15 cellular contexts compared by ENCODE assay signal in the genomic region with DNA sequence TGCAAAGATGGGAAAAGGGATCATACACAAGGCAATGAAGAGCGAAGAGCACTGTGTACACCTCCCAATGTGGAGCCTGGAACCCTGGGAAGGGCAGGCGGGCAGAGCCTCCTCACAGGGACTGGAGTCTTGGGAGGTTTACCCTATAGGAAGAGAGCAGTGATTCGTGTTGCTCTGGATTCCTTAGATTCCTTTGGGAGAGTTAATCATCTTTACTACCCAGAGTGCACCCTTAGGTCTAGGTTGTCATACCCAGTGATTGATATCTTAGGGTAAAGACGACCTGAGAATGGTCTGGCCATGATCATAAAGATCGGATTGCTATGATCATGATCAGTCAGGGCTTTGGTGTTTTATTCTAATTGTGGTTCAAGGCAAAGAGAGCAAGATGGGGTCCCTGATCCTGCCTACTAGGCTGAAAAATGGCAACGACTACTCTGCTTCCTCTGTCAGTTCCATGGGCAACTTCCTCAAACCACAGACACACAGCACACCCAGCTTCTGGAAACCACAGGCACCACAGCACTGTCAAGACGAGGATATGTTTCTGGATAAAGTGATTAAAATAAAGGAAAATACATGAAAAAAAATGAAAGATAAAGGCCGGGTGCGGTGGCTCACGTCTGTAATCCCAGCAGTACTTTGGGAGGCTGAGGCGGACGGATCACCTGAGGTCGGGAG. TPM values are rescaled to one million over a fixed set of nuclear protein-coding genes. Genes with fewer than 3 reads are reported as not detected.
DNase-seq lines count a peak whose midpoint lies in the region; ATAC-seq and TF ChIP-seq lines count a peak whose summit lies in the region.
"Had no signal": no experiment of that assay in that cellular context is flagged by ENCODE, and none has a peak within 500 bp of the region (broad histone marks: within the 10 kb centered on the region; RNA-seq: fewer than 3 reads in every experiment).

No MANE protein-coding gene starts in this region.

- CTCF ChIA-PET in CD4-positive, alpha-beta T cell (lab: Charles Lee), result no interaction called here

- no peaks in the 10 kb centered on the region for H3K9me2 ChIP-seq in hepatocyte (replicated peaks; ENCODE audit: insufficient read depth)

- H3K79me2 ChIP-seq in ACC112 (ENCODE audit: control insufficient read depth, insufficient read depth, low read length, unreplicated experiment), result no peaks in the 10 kb centered on the region
- no peaks in the 10 kb centered on the region for H3K79me2 ChIP-seq in hepatocyte

- WGBS in hepatocyte (ENCODE audit: low lambda C conversion rate, missing lambda C conversion rate), result 87% methylated on average over 13 of the region's 13 CpGs

- peak overlapping the region; percentile 79 for H3K27ac ChIP-seq in ACC112 (ENCODE audit: low read depth, low read length)
- peak overlapping the region; percentile 60 for H3K27ac ChIP-seq in hepatocyte
- no peak overlapping the region for H3K27ac ChIP-seq in CD4-positive, alpha-beta T cell (ENCODE audit: low read depth, low read length)
- H3K27ac ChIP-seq: body of pancreas, neural progenitor cell had no signal

- no peaks in the 10 kb centered on the region for H3K9me3 Mint-ChIP-seq in CD4-positive, alpha-beta T cell
- H3K9me3 Mint-ChIP-seq: neural progenitor cell had no signal

- POLR2A ChIA-PET in CD4-positive, alpha-beta T cell (lab: Charles Lee), result no interaction called here

- H3K36me3 Mint-ChIP-seq in CD4-positive, alpha-beta T cell (ENCODE audit: low read depth), result peaks cover 83% of the 10 kb centered on the region

- H3K4me1 Mint-ChIP-seq in CD4-positive, alpha-beta T cell (ENCODE audit: low read depth), result peaks cover 6% of the 10 kb centered on the region
- H3K4me1 Mint-ChIP-seq: neural progenitor cell had no signal

- peak overlapping the region; percentile 35; the same call in 1 of the 2 replicates for H3K4me3 ChIP-seq in ACC112 (ENCODE audit: low read depth, low read length)
- H3K4me3 ChIP-seq in hepatocyte, result no peak overlapping the region
- H3K4me3 ChIP-seq: body of pancreas, esophagus squamous epithelium, neural progenitor cell had no signal

- H3K4me1 ChIP-seq in ACC112 (ENCODE audit: control insufficient read depth, insufficient read depth, low read length, unreplicated experiment), result peaks cover 20% of the 10 kb centered on the region
- H3K4me1 ChIP-seq in hepatocyte (ENCODE audit: insufficient read depth), result peaks cover 3% of the 10 kb centered on the region
- H3K4me1 ChIP-seq: neural progenitor cell had no signal

- DNase-seq in HPDE6-E6E7 (ENCODE audit: extremely low spot score), result peak; percentile 48
- peak; percentile 28 for DNase-seq in SKM-1 treated with dmso at 0.1 percent for 144 hours (lab: John Stamatoyannopoulos, UW; ENCODE audit: unreplicated experiment)
- DNase-seq in hepatocyte (ENCODE audit: low spot score), result no peak
- DNase-seq in stimulated activated CD4-positive, alpha-beta T cell treated with anti-CD3 and anti-CD28 coated beads, Interleukin-2, amount 100 ng/mL, for 24 hours, result no peak
- DNase-seq in hippocampal formation (lab: John Stamatoyannopoulos, UW), result no peak
- DNase-seq in CD4-positive, alpha-beta T cell, result no peak
- DNase-seq: activated CD8-positive, alpha-beta memory T cell treated with anti-CD3 and anti-CD28 coated beads, Interleukin-2, amount 50 U/mL, for 48 hours; body of pancreas; esophagus squamous epithelium; Karpas-422; NCI-H526 treated with DMSO at 0.1 percent for 48 hours; stimulated activated naive CD4-positive, alpha-beta T cell had no signal

- H3K4me3 Mint-ChIP-seq in CD4-positive, alpha-beta T cell, result no peak overlapping the region
- H3K4me3 Mint-ChIP-seq: neural progenitor cell had no signal

- no peak overlapping the region for H3K4me2 ChIP-seq in hepatocyte
- H3K4me2 ChIP-seq: neural progenitor cell had no signal

- H3K36me3 ChIP-seq in ACC112 (ENCODE audit: insufficient read depth, low read length) (peaks cover 31% of the 10 kb centered on the region), hepatocyte (replicated peaks; ENCODE audit: insufficient read depth, low read depth) (no peaks in the 10 kb centered on the region)

- no peak overlapping the region for H3K27ac Mint-ChIP-seq in CD4-positive, alpha-beta T cell
- H3K27ac Mint-ChIP-seq: neural progenitor cell had no signal

- H2AFZ ChIP-seq in ACC112 (ENCODE audit: low read length, unreplicated experiment) (no peak overlapping the region), hepatocyte (no peak overlapping the region)
- H2AFZ ChIP-seq: neural progenitor cell had no signal

- no peak for ATAC-seq in HG03378 (IDR thresholded peaks at IDR 0.05; ENCODE audit: unreplicated experiment)
- no peak for ATAC-seq in CD4-positive, alpha-beta T cell (ENCODE audit: poor library complexity)
- ATAC-seq: body of pancreas had no signal

- no peaks in the 10 kb centered on the region for H3K27me3 ChIP-seq in ACC112 (ENCODE audit: insufficient read depth, low read length)
- no peaks in the 10 kb centered on the region for H3K27me3 ChIP-seq in hepatocyte
- no peaks in the 10 kb centered on the region for H3K27me3 ChIP-seq in CD4-positive, alpha-beta T cell (ENCODE audit: control insufficient read depth, insufficient read depth, low read length)
- H3K27me3 ChIP-seq: body of pancreas, esophagus squamous epithelium, neural progenitor cell had no signal

- no peaks in the 10 kb centered on the region for H3K9me3 ChIP-seq in hepatocyte (ENCODE audit: low read depth)
- no peaks in the 10 kb centered on the region for H3K9me3 ChIP-seq in CD4-positive, alpha-beta T cell (ENCODE audit: control insufficient read depth, low read length)
- H3K9me3 ChIP-seq: body of pancreas, esophagus squamous epithelium had no signal

- H4K20me1 ChIP-seq in hepatocyte (ENCODE audit: insufficient read depth, poor library complexity, severe bottlenecking), result no peaks in the 10 kb centered on the region

- no peak for TF ChIP-seq CTCF in hepatocyte (IDR thresholded peaks at IDR 0.05; ENCODE audit: poor library complexity)
- TF ChIP-seq CTCF in CD4-positive, alpha-beta T cell (IDR thresholded peaks at IDR 0.05), result no peak

- H3K27me3 Mint-ChIP-seq in CD4-positive, alpha-beta T cell, result no peaks in the 10 kb centered on the region

- intact Hi-C loops in CD4-positive, alpha-beta T cell (cut with DNase I, micrococcal nuclease), result no loop called here

RNA-seq across cellular contexts. Expression of a gene that starts 20.4 kb away (rescaled TPM):
- total RNA-seq in hepatocyte, result 0.50 TPM in 1 of 2 replicates, not detected in the other
- polyA plus RNA-seq in hepatocyte, result 2.0 and 3.4 TPM in 2 replicates
- total RNA-seq in CD4-positive, alpha-beta T cell, result 1 to 10 TPM; 1.1 to 1.6 TPM

RNA-seq across cellular contexts. Expression of a gene that starts 38.9 kb away (rescaled TPM):
- 32.3 and 35.2 TPM in 2 replicates for total RNA-seq in hepatocyte
- polyA plus RNA-seq in hepatocyte, result 47.9 and 71.4 TPM in 2 replicates
- total RNA-seq in CD4-positive, alpha-beta T cell, result 10 to 100 TPM; 36.9 to 40.0 TPM

Comparison
In these comparisons a context has a peak if more than half of its experiments do, and no peak if none do; other contexts are left out.
1. DNase-seq: peak in HPDE6-E6E7 (single experiment) and SKM-1 treated with dmso at 0.1 percent for 144 hours (single experiment); none in hepatocyte (single experiment), stimulated activated CD4-positive, alpha-beta T cell treated with anti-CD3 and anti-CD28 coated beads, Interleukin-2, amount 100 ng/mL, for 24 hours (0 of 2), hippocampal formation (0 of 2) and CD4-positive, alpha-beta T cell (0 of 10).